Comparison of ENCODE assay signal across 1 cellular context in the genomic region with DNA sequence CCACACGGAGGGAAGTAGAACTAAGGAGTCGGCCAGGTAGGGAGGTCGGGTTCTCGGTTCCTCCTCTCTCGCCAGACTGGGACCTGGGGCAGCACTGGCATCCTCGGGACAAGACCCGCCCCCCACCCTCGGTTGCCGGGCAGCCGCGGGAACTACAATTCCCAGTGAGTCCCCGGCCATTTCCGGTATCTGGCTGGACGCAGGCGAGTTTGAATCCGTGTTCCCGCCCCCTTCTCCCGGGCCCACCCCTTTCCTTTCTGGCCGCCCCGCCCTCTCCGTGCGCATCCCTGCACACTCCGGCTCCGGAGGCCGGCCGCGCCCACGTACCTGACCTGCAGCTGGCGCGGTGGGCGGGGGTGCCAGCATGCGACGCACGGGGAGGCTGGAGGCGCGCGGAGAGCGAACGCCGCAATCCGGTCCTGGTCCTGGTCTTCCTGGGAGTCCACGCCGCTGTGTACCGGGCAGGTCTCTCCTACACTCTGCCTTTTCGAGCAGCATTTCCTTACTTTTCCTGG.
A peak's percentile ranks its signal among the peaks of the same experiment; 100 is the strongest.
TF ChIP-seq lines count a peak whose summit lies in the region.

No MANE protein-coding gene starts in this region.

TF ChIP-seq in HepG2, 621 proteins besides CTCF, POLR2A, EP300 and RAD21 (continued from another document):
- TF ChIP-seq LCORL (IDR thresholded peaks at IDR 0.05) (no peak), LCORL (CRISPR knock-in tag; IDR thresholded peaks at IDR 0.05) (0 out of 2 replicates have a peak, but pooled peaks have one; percentile 0), SP4 (CRISPR knock-in tag; IDR thresholded peaks at IDR 0.05) (peak; percentile 36; the same call in 1 of the 2 replicates), ASH2L (IDR thresholded peaks at IDR 0.05; ENCODE audit: insufficient read length, low read depth, low read length) (peak; percentile 22), ZFX (CRISPR knock-in tag; IDR thresholded peaks at IDR 0.05; ENCODE audit: low read depth) (peak; percentile 26; the same call in 1 of the 2 replicates), ZNF34 (CRISPR knock-in tag; IDR thresholded peaks at IDR 0.05; ENCODE audit: borderline replicate concordance) (0 out of 2 replicates have a peak, but pooled peaks have one; percentile 10), YEATS4 (CRISPR knock-in tag; IDR thresholded peaks at IDR 0.05; ENCODE audit: borderline replicate concordance) (0 out of 2 replicates have a peak, but pooled peaks have one; percentile 5), THAP11 (CRISPR knock-in tag; IDR thresholded peaks at IDR 0.05) (peak; percentile 93; the same call in 1 of the 2 replicates), CBX1 (IDR thresholded peaks at IDR 0.05; ENCODE audit: low read depth) (no peak), GABPA (IDR thresholded peaks at IDR 0.05; ENCODE audit: low read depth, low read length) (peak; percentile 59), GABPA (CRISPR knock-in tag; IDR thresholded peaks at IDR 0.05; ENCODE audit: low read depth) (peak; percentile 89), GABPB1 (CRISPR knock-in tag; IDR thresholded peaks at IDR 0.05) (peak; percentile 90), PHF8 (CRISPR knock-in tag; IDR thresholded peaks at IDR 0.05) (peak; percentile 18; the same call in 1 of the 2 replicates), ZNF510 (CRISPR knock-in tag; IDR thresholded peaks at IDR 0.05; ENCODE audit: low read depth) (0 out of 2 replicates have a peak, but pooled peaks have one; percentile 30), POLR2G (IDR thresholded peaks at IDR 0.05; ENCODE audit: low read depth, low read length) (peak; percentile 29; the same call in 1 of the 2 replicates), SUZ12 (IDR thresholded peaks at IDR 0.05; ENCODE audit: low read depth, low read length) (peak; percentile 16; the same call in 1 of the 2 replicates), HNRNPLL (IDR thresholded peaks at IDR 0.05; ENCODE audit: low read depth, low read length, poor library complexity, severe bottlenecking) (peak; percentile 66), ELF1 (CRISPR knock-in tag; IDR thresholded peaks at IDR 0.05) (peak; percentile 59; the same call in 1 of the 2 replicates), RBFOX2 (IDR thresholded peaks at IDR 0.05; ENCODE audit: low read depth, low read length) (peak; percentile 43)
- TF ChIP-seq, protein P1, sequence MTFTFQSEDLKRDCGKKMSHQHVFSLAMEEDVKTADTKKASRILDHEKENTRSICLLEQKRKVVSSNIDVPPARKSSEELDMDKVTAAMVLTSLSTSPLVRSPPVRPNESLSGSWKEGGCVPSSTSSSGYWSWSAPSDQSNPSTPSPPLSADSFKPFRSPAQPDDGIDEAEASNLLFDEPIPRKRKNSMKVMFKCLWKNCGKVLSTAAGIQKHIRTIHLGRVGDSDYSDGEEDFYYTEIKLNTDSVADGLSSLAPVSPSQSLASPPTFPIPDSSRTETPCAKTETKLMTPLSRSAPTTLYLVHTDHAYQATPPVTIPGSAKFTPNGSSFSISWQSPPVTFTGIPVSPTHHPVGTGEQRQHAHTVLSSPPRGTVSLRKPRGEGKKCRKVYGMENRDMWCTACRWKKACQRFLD (CRISPR knock-in tag; IDR thresholded peaks at IDR 0.05; ENCODE audit: borderline replicate concordance), result no peak
- TF ChIP-seq, protein P2, sequence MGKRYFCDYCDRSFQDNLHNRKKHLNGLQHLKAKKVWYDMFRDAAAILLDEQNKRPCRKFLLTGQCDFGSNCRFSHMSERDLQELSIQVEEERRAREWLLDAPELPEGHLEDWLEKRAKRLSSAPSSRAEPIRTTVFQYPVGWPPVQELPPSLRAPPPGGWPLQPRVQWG (CRISPR knock-in tag; IDR thresholded peaks at IDR 0.05; ENCODE audit: borderline replicate concordance, low read depth), result no peak
- TF ChIP-seq, protein P3, sequence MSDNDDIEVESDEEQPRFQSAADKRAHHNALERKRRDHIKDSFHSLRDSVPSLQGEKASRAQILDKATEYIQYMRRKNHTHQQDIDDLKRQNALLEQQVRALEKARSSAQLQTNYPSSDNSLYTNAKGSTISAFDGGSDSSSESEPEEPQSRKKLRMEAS (IDR thresholded peaks at IDR 0.05), result peak; percentile 61
- TF ChIP-seq, protein P4, sequence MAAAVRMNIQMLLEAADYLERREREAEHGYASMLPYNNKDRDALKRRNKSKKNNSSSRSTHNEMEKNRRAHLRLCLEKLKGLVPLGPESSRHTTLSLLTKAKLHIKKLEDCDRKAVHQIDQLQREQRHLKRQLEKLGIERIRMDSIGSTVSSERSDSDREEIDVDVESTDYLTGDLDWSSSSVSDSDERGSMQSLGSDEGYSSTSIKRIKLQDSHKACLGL (CRISPR knock-in tag; IDR thresholded peaks at IDR 0.05), result 0 out of 2 replicates have a peak, but pooled peaks have one; percentile 15
